In genomic region chr1:66349277-66349676, GRCh38 we compare ENCODE assay signal across 11 cellular contexts.
A peak's percentile ranks its signal among the peaks of the same experiment; 100 is the strongest.
DNase-seq lines count a peak whose midpoint lies in the region; ATAC-seq and TF ChIP-seq lines count a peak whose summit lies in the region.
"Had no signal": no experiment of that assay in that cellular context is flagged by ENCODE, and none has a peak within 500 bp of the region (broad histone marks: within the 10 kb centered on the region; RNA-seq: fewer than 3 reads in every experiment).

No MANE protein-coding gene starts in this region.

- no peaks in the 10 kb centered on the region for H3K27me3 ChIP-seq in breast epithelium
- peaks cover 6% of the 10 kb centered on the region for H3K27me3 ChIP-seq in mammary epithelial cell (ENCODE audit: insufficient read depth, low read length)
- no peaks in the 10 kb centered on the region for H3K27me3 ChIP-seq in transverse colon
- H3K27me3 ChIP-seq: BLaER1 treated with 17β-estradiol and CSF1 and Interleukin-3, amounts not matched to agents 10 nM and 100 nM had no signal

- no TSS peak for BruUV-seq in mammary epithelial cell (replicated peaks; lab: Mats Ljungman, UMichigan)

- TF ChIP-seq EP300 in transverse colon (IDR thresholded peaks at IDR 0.05; ENCODE audit: low read depth): no peak

- peak overlapping the region; percentile 66 for H3K4me3 Mint-ChIP-seq in activated naive CD8-positive, alpha-beta T cell treated with anti-CD3 and anti-CD28 coated beads, Interleukin-2, amount 50 U/mL, for 24 hours

- peak overlapping the region; percentile 79 for H3K27ac Mint-ChIP-seq in activated naive CD8-positive, alpha-beta T cell treated with anti-CD3 and anti-CD28 coated beads, Interleukin-2, amount 50 U/mL, for 24 hours

- no peaks in the 10 kb centered on the region for H3K27me3 Mint-ChIP-seq in activated naive CD8-positive, alpha-beta T cell treated with anti-CD3 and anti-CD28 coated beads, Interleukin-2, amount 50 U/mL, for 24 hours

- H3K4me1 ChIP-seq in breast epithelium (peaks cover 4 to 6% of the 10 kb centered on the region in 2 donors), mammary epithelial cell (ENCODE audit: insufficient read depth, low read length) (no peaks in the 10 kb centered on the region), transverse colon (peaks cover 0 to 59% (median 15%) of the 10 kb centered on the region in 4 donors)

- peaks cover 4% of the 10 kb centered on the region for H3K9me3 Mint-ChIP-seq in activated naive CD8-positive, alpha-beta T cell treated with anti-CD3 and anti-CD28 coated beads, Interleukin-2, amount 50 U/mL, for 24 hours

- no peak for TF ChIP-seq POLR2A in breast epithelium (IDR thresholded peaks at IDR 0.05)
- TF ChIP-seq POLR2A in transverse colon (IDR thresholded peaks at IDR 0.05): no peak

- H3K9ac ChIP-seq in mammary epithelial cell (ENCODE audit: insufficient read depth, low read length): no peak overlapping the region

- H3K4me2 ChIP-seq in mammary epithelial cell (ENCODE audit: insufficient read depth, low read depth, low read length): no peak overlapping the region

- H3K9me3 ChIP-seq in breast epithelium: no peaks in the 10 kb centered on the region
- no peaks in the 10 kb centered on the region for H3K9me3 ChIP-seq in mammary epithelial cell (replicated peaks; ENCODE audit: insufficient read depth, low read length)
- H3K9me3 ChIP-seq in transverse colon: no peaks in the 10 kb centered on the region

- in situ Hi-C loops in mammary epithelial cell (cut with MboI; ENCODE audit: low sequenced_read_pairs in 2 of 2) (no loop called here), transverse colon (cut with MboI; ENCODE audit: low pct_ligation_motif_present in 1 of 4, low pct_unique_long_range_greater_than_20kb in 1 of 4, low sequenced_read_pairs in 3 of 4) (loop anchor here in 1 of 4 donors (25.0 kb wide), 1 partner anchor 1287 kb away; no protein-coding TSS in a partner anchor)

- peaks cover 9% of the 10 kb centered on the region for H3K36me3 Mint-ChIP-seq in activated naive CD8-positive, alpha-beta T cell treated with anti-CD3 and anti-CD28 coated beads, Interleukin-2, amount 50 U/mL, for 24 hours (ENCODE audit: low read depth)

- CTCF ChIA-PET in mammary epithelial cell (lab: Charles Lee; ENCODE audit: low non-redundant PET): no interaction called here

- H4K20me1 ChIP-seq in mammary epithelial cell (ENCODE audit: insufficient read depth, low read length): no peaks in the 10 kb centered on the region

- H3K4me1 Mint-ChIP-seq in activated naive CD8-positive, alpha-beta T cell treated with anti-CD3 and anti-CD28 coated beads, Interleukin-2, amount 50 U/mL, for 24 hours: peaks cover 97% of the 10 kb centered on the region

- no peak for DNase-seq in breast epithelium (ENCODE audit: low spot score in 2 of 2)
- DNase-seq in mammary epithelial cell: no peak
- no peak for DNase-seq in activated naive CD8-positive, alpha-beta T cell treated with anti-CD3 and anti-CD28 coated beads, Interleukin-2, amount 50 U/mL, for 24 hours
- DNase-seq in medulla oblongata (ENCODE audit: extremely low spot score): peak; percentile 60
- no peak for DNase-seq in transverse colon
- DNase-seq in NCI-H510A (lab: John Stamatoyannopoulos, UW): no peak
- DNase-seq: NCI-H2171; stimulated activated CD4-positive, alpha-beta T cell treated with anti-CD3 and anti-CD28 coated beads, Interleukin-2, amount 100 ng/mL, for 48 hours had no signal

- 56% methylated on average over 3 of the region's 3 CpGs for WGBS in mammary epithelial cell (ENCODE audit: low coverage, missing lambda C conversion rate)
- 33 to 44% methylated on average over 2 to 3 of the region's 3 CpGs for WGBS in transverse colon (ENCODE audit: low coverage in 1 of 2), 2 donors

- no peaks in the 10 kb centered on the region for H3K36me3 ChIP-seq in breast epithelium
- no peaks in the 10 kb centered on the region for H3K36me3 ChIP-seq in mammary epithelial cell (ENCODE audit: insufficient read depth, low read length)
- no peaks in the 10 kb centered on the region for H3K36me3 ChIP-seq in transverse colon

- ATAC-seq in activated naive CD8-positive, alpha-beta T cell treated with anti-CD3 and anti-CD28 coated beads, Interleukin-2, amount 50 U/mL, for 24 hours: no peak
- no peak for ATAC-seq in GM19035 (IDR thresholded peaks at IDR 0.05; ENCODE audit: unreplicated experiment)
- no peak for ATAC-seq in GM21390 (IDR thresholded peaks at IDR 0.05; ENCODE audit: unreplicated experiment)

- H2AFZ ChIP-seq in mammary epithelial cell (ENCODE audit: low read depth, low read length): no peak overlapping the region

- no peak overlapping the region for H3K4me3 ChIP-seq in breast epithelium
- no peak overlapping the region for H3K4me3 ChIP-seq in mammary epithelial cell (replicated peaks in 1 of 3; ENCODE audit: insufficient read depth in 1 of 3, low read depth in 2 of 3, low read length in 3 of 3)
- peak overlapping the region in 1 of 4 donors; percentile 18 for H3K4me3 ChIP-seq in transverse colon
- H3K4me3 ChIP-seq: BLaER1 treated with 17β-estradiol and CSF1 and Interleukin-3, amounts not matched to agents 10 nM and 100 nM had no signal

- TF ChIP-seq CTCF in breast epithelium (IDR thresholded peaks at IDR 0.05) (no peak), mammary epithelial cell (conservative IDR thresholded peaks at IDR 0.05 in 1 of 2, IDR thresholded peaks at IDR 0.05 in 1 of 2; ENCODE audit: extremely low read depth in 1 of 2, insufficient read depth in 1 of 2, low read depth in 1 of 2, low read length in 2 of 2) (no peak), transverse colon (IDR thresholded peaks at IDR 0.05) (no peak)

- intact Hi-C loops in breast epithelium (cut with DNase I; ENCODE audit: low total_unique reads): no loop called here
- intact Hi-C loops in mammary epithelial cell (cut with micrococcal nuclease): no loop called here
- intact Hi-C loops in transverse colon (cut with DNase I; ENCODE audit: low total_unique reads): no loop called here

- dilution Hi-C loops in mammary epithelial cell (cut with HindIII; ENCODE audit: low sequenced_read_pairs): no loop called here

- H3K79me2 ChIP-seq in mammary epithelial cell (ENCODE audit: insufficient read depth, low read length): no peaks in the 10 kb centered on the region

- peak overlapping the region; percentile 80 to 83 for H3K27ac ChIP-seq in breast epithelium
- no peak overlapping the region for H3K27ac ChIP-seq in mammary epithelial cell (ENCODE audit: insufficient read depth, low read depth, low read length)
- peak overlapping the region; percentile 44 to 71 (median 62) for H3K27ac ChIP-seq in transverse colon
